8 cellular contexts compared by ENCODE assay signal in the genomic region with DNA sequence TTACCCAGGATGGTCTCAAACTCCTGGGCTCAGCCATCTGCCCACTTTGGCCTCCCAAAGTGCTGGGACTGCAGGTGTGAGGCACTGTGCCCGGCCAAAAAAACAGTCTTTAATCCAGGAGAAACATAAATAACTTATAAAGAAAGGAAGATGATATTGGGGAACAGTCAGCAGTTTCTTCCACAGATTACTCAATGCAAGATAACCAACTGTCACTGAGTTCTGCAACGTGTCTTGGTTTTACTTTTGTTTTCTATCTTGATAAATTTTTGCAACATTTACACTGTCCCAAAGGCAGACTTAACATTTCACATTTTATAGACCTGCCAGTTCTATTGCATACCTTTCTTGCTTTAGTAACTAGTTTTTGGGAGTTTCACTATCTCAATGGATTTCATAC.
DNase-seq lines count a peak whose midpoint lies in the region; ATAC-seq and TF ChIP-seq lines count a peak whose summit lies in the region.

No MANE protein-coding gene starts in this region.

- intact Hi-C loops in CD8-positive, alpha-beta T cell (cut with DNase I, micrococcal nuclease) = loop anchor here (2.0 to 5.0 kb wide), 2 partner anchors 19 to 37 kb away; no protein-coding TSS in a partner anchor
- intact Hi-C loops in PC-3 (cut with micrococcal nuclease) = no loop called here

- no peaks in the 10 kb centered on the region for H3K36me3 ChIP-seq in CD8-positive, alpha-beta T cell (ENCODE audit: insufficient read depth, low read length)
- H3K36me3 ChIP-seq in brain microvascular endothelial cell (replicated peaks) (no peaks in the 10 kb centered on the region), PC-3 (ENCODE audit: low read depth, low read length) (no peaks in the 10 kb centered on the region)

- no peak overlapping the region for H3K4me2 ChIP-seq in PC-3 (ENCODE audit: low read length)

- no peaks in the 10 kb centered on the region for H3F3A ChIP-seq in PC-3 (ENCODE audit: low read length, unreplicated experiment)

- H3K27me3 ChIP-seq in CD8-positive, alpha-beta T cell (ENCODE audit: insufficient read depth, low read length) = no peaks in the 10 kb centered on the region
- no peaks in the 10 kb centered on the region for H3K27me3 ChIP-seq in brain microvascular endothelial cell (replicated peaks)
- no peaks in the 10 kb centered on the region for H3K27me3 ChIP-seq in PC-3 (ENCODE audit: low read length)

- peaks cover 18% of the 10 kb centered on the region for H3K36me3 Mint-ChIP-seq in CD8-positive, alpha-beta T cell

- ATAC-seq in CD8-positive, alpha-beta T cell = peak; percentile 41
- ATAC-seq in GM19452 (IDR thresholded peaks at IDR 0.05; ENCODE audit: unreplicated experiment) (peak; percentile 54), HG03460 (IDR thresholded peaks at IDR 0.05; ENCODE audit: unreplicated experiment) (peak; percentile 67), PC-3 (no peak)

- no TSS peak for BruUV-seq in PC-3 (replicated peaks; lab: Mats Ljungman, UMichigan)

- CTCF ChIA-PET in CD8-positive, alpha-beta T cell (lab: Charles Lee) = interaction anchor here (1.2 to 2.7 kb wide), 4 partner anchors 11 to 126 kb away, joined by 3 to 16 read pairs (median 4); no protein-coding TSS in a partner anchor
- CTCF ChIA-PET in PC-3 (lab: Charles Lee) = no interaction called here

- H3K4me1 ChIP-seq in CD8-positive, alpha-beta T cell (ENCODE audit: insufficient read depth, low read length) = peaks cover 88% of the 10 kb centered on the region
- no peaks in the 10 kb centered on the region for H3K4me1 ChIP-seq in PC-3 (ENCODE audit: insufficient read depth, low read length)

- H3K9ac ChIP-seq in PC-3 (ENCODE audit: low read length) = no peak overlapping the region

- no peak for DNase-seq in CD8-positive, alpha-beta T cell
- DNase-seq in amniotic epithelial cell (ENCODE audit: low read depth) (peak; percentile 10), brain microvascular endothelial cell (no peak), PC-3 (no peak), COR-L47 (lab: John Stamatoyannopoulos, UW) (no peak), T-helper 9 cell (no peak)

- in situ Hi-C loops in brain microvascular endothelial cell (cut with HindIII; ENCODE audit: low pct_ligation_motif_present, low sequenced_read_pairs) = no loop called here

- H3K4me3 ChIP-seq in CD8-positive, alpha-beta T cell (ENCODE audit: low read depth, low read length) = peak overlapping the region; percentile 41
- H3K4me3 ChIP-seq in brain microvascular endothelial cell (ENCODE audit: low read depth, low read length) (no peak overlapping the region), PC-3 (ENCODE audit: low read length) (no peak overlapping the region)

- H3K27ac Mint-ChIP-seq in CD8-positive, alpha-beta T cell = peak overlapping the region; percentile 96

- H3K9me3 ChIP-seq in CD8-positive, alpha-beta T cell (ENCODE audit: low read length) = no peaks in the 10 kb centered on the region
- H3K9me3 ChIP-seq in PC-3 (ENCODE audit: low read length) = no peaks in the 10 kb centered on the region

- no peaks in the 10 kb centered on the region for H3K79me2 ChIP-seq in PC-3 (ENCODE audit: low read length)

- H3K4me1 Mint-ChIP-seq in CD8-positive, alpha-beta T cell (ENCODE audit: low read depth) = peaks cover 87% of the 10 kb centered on the region

- no peaks in the 10 kb centered on the region for H4K20me1 ChIP-seq in PC-3 (ENCODE audit: low read length)

- TF ChIP-seq CTCF in CD8-positive, alpha-beta T cell (IDR thresholded peaks at IDR 0.05) = no peak
- TF ChIP-seq CTCF in brain microvascular endothelial cell (IDR thresholded peaks at IDR 0.05; ENCODE audit: low read depth, low read length, missing control alignments) (no peak), PC-3 (conservative IDR thresholded peaks at IDR 0.05; ENCODE audit: low read depth, low read length) (no peak)

- peak overlapping the region; percentile 84 for H3K4me3 Mint-ChIP-seq in CD8-positive, alpha-beta T cell

- POLR2A ChIA-PET in CD8-positive, alpha-beta T cell (lab: Charles Lee) = interaction anchor here (0.7 to 2.5 kb wide), 6 partner anchors 8 to 71 kb away, joined by 3 to 14 read pairs (median 8); a partner anchor contains a TSS
- POLR2A ChIA-PET in PC-3 (lab: Charles Lee; ENCODE audit: unreplicated experiment) = no interaction called here

- H3K27me3 Mint-ChIP-seq in CD8-positive, alpha-beta T cell (ENCODE audit: low read depth) = no peaks in the 10 kb centered on the region

- H3K9me2 ChIP-seq in PC-3 (replicated peaks; ENCODE audit: low read length) = no peaks in the 10 kb centered on the region

- H3K9me3 Mint-ChIP-seq in CD8-positive, alpha-beta T cell = no peaks in the 10 kb centered on the region

- H2AFZ ChIP-seq in PC-3 (ENCODE audit: low read length) = no peak overlapping the region

- H3K27ac ChIP-seq in CD8-positive, alpha-beta T cell (ENCODE audit: low read depth, low read length) = peak overlapping the region; percentile 39
- H3K27ac ChIP-seq in brain microvascular endothelial cell (no peak overlapping the region), PC-3 (ENCODE audit: low read length) (no peak overlapping the region)
